22 cellular contexts compared by ENCODE assay signal in the genomic region with DNA sequence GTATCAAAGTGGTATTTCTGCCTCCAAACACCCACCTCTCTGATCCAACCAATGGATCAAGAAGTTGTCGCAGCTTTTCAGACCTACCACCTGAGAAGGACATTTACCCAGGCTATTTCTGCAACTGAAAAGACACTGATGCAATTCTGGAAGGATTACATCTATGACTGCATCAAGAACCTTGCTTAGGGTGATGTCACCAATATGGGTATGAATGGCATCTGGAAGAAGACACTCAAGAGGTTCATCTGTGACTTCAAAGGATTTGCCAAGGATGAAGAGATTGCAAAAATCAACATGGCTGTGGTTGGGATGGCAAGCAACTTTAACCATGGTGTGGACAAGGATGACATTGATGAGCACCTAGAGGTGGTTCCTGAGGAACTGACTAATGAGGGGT.
A peak's percentile ranks its signal among the peaks of the same experiment; 100 is the strongest.
DNase-seq lines count a peak whose midpoint lies in the region; ATAC-seq, FAIRE-seq and TF ChIP-seq lines count a peak whose summit lies in the region.
"Had no signal": no experiment of that assay in that cellular context is flagged by ENCODE, and none has a peak within 500 bp of the region (broad histone marks: within the 10 kb centered on the region; RNA-seq: fewer than 3 reads in every experiment).

No MANE protein-coding gene starts in this region.

- CTCF ChIA-PET in CD8-positive, alpha-beta T cell (lab: Charles Lee), result interaction anchor here (1.2 to 1.5 kb wide), 2 partner anchors 31 to 692 kb away, joined by 3 to 4 read pairs; no protein-coding TSS in a partner anchor
- CTCF ChIA-PET in RWPE1 (lab: Yijun Ruan, JAX), result no interaction called here

- H3K4me3 Mint-ChIP-seq in CD8-positive, alpha-beta T cell, result no peak overlapping the region
- H3K4me3 Mint-ChIP-seq in astrocyte (ENCODE audit: unreplicated experiment), result no peak overlapping the region
- H3K4me3 Mint-ChIP-seq: activated naive CD4-positive, alpha-beta T cell treated with anti-CD3 and anti-CD28 coated beads, Interleukin-2, amount 10 ng/mL, durations not matched to agents 7 days and 5 days; brain; H9 had no signal

- dilution Hi-C loops in keratinocyte (cut with MboI; ENCODE audit: extremely low pct_ligation_motif_present, low sequenced_read_pairs), result no loop called here

- no peak for TF ChIP-seq CTCF in CD8-positive, alpha-beta T cell (IDR thresholded peaks at IDR 0.05)
- no peak for TF ChIP-seq CTCF in astrocyte (IDR thresholded peaks at IDR 0.05; ENCODE audit: insufficient read depth, low read depth, low read length)
- TF ChIP-seq CTCF in keratinocyte (optimal IDR thresholded peaks at IDR 0.05 in 1 of 3, IDR thresholded peaks at IDR 0.05 in 1 of 3, conservative IDR thresholded peaks at IDR 0.05 in 1 of 3; ENCODE audit: extremely low read depth in 1 of 3, insufficient read depth in 2 of 3, low read length in 3 of 3), result no peak
- no peak for TF ChIP-seq CTCF in RWPE1 (conservative IDR thresholded peaks at IDR 0.05; ENCODE audit: low read depth)

- H2AFZ ChIP-seq in ACC112 (ENCODE audit: low read length, unreplicated experiment) (no peak overlapping the region), astrocyte (ENCODE audit: low read depth, low read length) (no peak overlapping the region), keratinocyte (ENCODE audit: control insufficient read depth, low read length) (no peak overlapping the region)

- no peak for DNase-seq in CD8-positive, alpha-beta T cell
- DNase-seq in astrocyte (ENCODE audit: low read depth), result peak; percentile 22
- no peak for DNase-seq in keratinocyte (ENCODE audit: low read depth, low spot score)
- DNase-seq in caudate nucleus (lab: John Stamatoyannopoulos, UW), result no peak
- no peak for DNase-seq in RWPE1 (ENCODE audit: low spot score)
- DNase-seq: activated CD4-positive, alpha-beta T cell treated with anti-CD3 and anti-CD28 coated beads for 48 hours; activated CD8-positive, alpha-beta memory T cell treated with anti-CD3 and anti-CD28 coated beads, Interleukin-2, amount 50 U/mL, for 48 hours; activated naive CD4-positive, alpha-beta T cell treated with anti-CD3 and anti-CD28 coated beads, Interleukin-2, amount 10 ng/mL, durations not matched to agents 7 days and 5 days; AML-193; DMS 273 treated with DMSO at 0.1 percent for 48 hours; erythroblast; H9; left colon; MG63; NCI-H1436 treated with DMSO at 0.1 percent for 48 hours; NCI-H2171; NCI-H774; SHP77 had no signal

- H3K4me2 ChIP-seq in astrocyte (ENCODE audit: low read length) (no peak overlapping the region), keratinocyte (ENCODE audit: control insufficient read depth, extremely low read depth, insufficient read depth, low read depth, low read length) (no peak overlapping the region)

- H3K9me3 Mint-ChIP-seq in CD8-positive, alpha-beta T cell, result peaks cover 4% of the 10 kb centered on the region
- peaks cover 6% of the 10 kb centered on the region for H3K9me3 Mint-ChIP-seq in astrocyte (ENCODE audit: unreplicated experiment)

- intact Hi-C loops in CD8-positive, alpha-beta T cell (cut with DNase I, micrococcal nuclease), result no loop called here

- H3K36me3 ChIP-seq in ACC112 (ENCODE audit: insufficient read depth, low read length) (peaks cover 40% of the 10 kb centered on the region), astrocyte (ENCODE audit: insufficient read depth, low read length) (peaks cover 46% of the 10 kb centered on the region), keratinocyte (ENCODE audit: control insufficient read depth in 2 of 2, extremely low read depth in 1 of 2, insufficient read depth in 2 of 2, low read length in 2 of 2) (peaks cover 9 to 23% of the 10 kb centered on the region in 2 experiments)
- peaks cover 42% of the 10 kb centered on the region for H3K36me3 ChIP-seq in CD8-positive, alpha-beta T cell (ENCODE audit: insufficient read depth, low read length)

- POLR2A ChIA-PET in CD8-positive, alpha-beta T cell (lab: Charles Lee), result interaction anchor here (0.6 to 1.3 kb wide), 2 partner anchors 8 to 116 kb away, joined by 3 to 4 read pairs; no protein-coding TSS in a partner anchor
- POLR2A ChIA-PET in RWPE1 (lab: Yijun Ruan, JAX; ENCODE audit: low non-redundant PET), result no interaction called here

- no peaks in the 10 kb centered on the region for H3K9me3 ChIP-seq in CD8-positive, alpha-beta T cell (ENCODE audit: low read length)
- peaks cover 2% of the 10 kb centered on the region for H3K9me3 ChIP-seq in astrocyte (ENCODE audit: insufficient read depth, low read depth, low read length)
- H3K9me3 ChIP-seq in keratinocyte (ENCODE audit: control insufficient read depth, low read depth, low read length), result no peaks in the 10 kb centered on the region
- H3K9me3 ChIP-seq: MG63 had no signal

- no peak overlapping the region for H3K9ac ChIP-seq in astrocyte (ENCODE audit: low read length)
- H3K9ac ChIP-seq in keratinocyte (ENCODE audit: control insufficient read depth, extremely low read depth, insufficient read depth, low read length), result no peak overlapping the region

- H3K36me3 Mint-ChIP-seq in CD8-positive, alpha-beta T cell, result peaks cover 87% of the 10 kb centered on the region
- H3K36me3 Mint-ChIP-seq in astrocyte (ENCODE audit: low read depth, unreplicated experiment), result peaks cover 35% of the 10 kb centered on the region

- H4K20me1 ChIP-seq in astrocyte (ENCODE audit: insufficient read depth, low read length) (peaks cover 3% of the 10 kb centered on the region), keratinocyte (ENCODE audit: control insufficient read depth, extremely low read depth, insufficient read depth, low read length) (no peaks in the 10 kb centered on the region)

- FAIRE-seq in astrocyte (lab: Jason Lieb, UNC) (peak; percentile 5), keratinocyte (lab: Jason Lieb, UNC) (peak; percentile 60)
- FAIRE-seq: GM12892 had no signal

- H3K4me1 Mint-ChIP-seq in CD8-positive, alpha-beta T cell (ENCODE audit: low read depth), result peaks cover 6% of the 10 kb centered on the region
- peaks cover 20% of the 10 kb centered on the region for H3K4me1 Mint-ChIP-seq in astrocyte (ENCODE audit: low read depth, unreplicated experiment)
- H3K4me1 Mint-ChIP-seq: activated naive CD4-positive, alpha-beta T cell treated with anti-CD3 and anti-CD28 coated beads, Interleukin-2, amount 10 ng/mL, durations not matched to agents 7 days and 5 days; brain; H9 had no signal

- H3K79me2 ChIP-seq in ACC112 (ENCODE audit: control insufficient read depth, insufficient read depth, low read length, unreplicated experiment) (no peaks in the 10 kb centered on the region), astrocyte (ENCODE audit: insufficient read depth, low read length) (peaks cover 4% of the 10 kb centered on the region), keratinocyte (ENCODE audit: control insufficient read depth, insufficient read depth, low read length) (no peaks in the 10 kb centered on the region)

- no peaks in the 10 kb centered on the region for H3K27me3 ChIP-seq in ACC112 (ENCODE audit: insufficient read depth, low read length)
- H3K27me3 ChIP-seq in CD8-positive, alpha-beta T cell (ENCODE audit: insufficient read depth, low read length), result no peaks in the 10 kb centered on the region
- H3K27me3 ChIP-seq in astrocyte (ENCODE audit: insufficient read depth, low read length), result no peaks in the 10 kb centered on the region
- H3K27me3 ChIP-seq in keratinocyte (ENCODE audit: control insufficient read depth, extremely low read depth, insufficient read depth, low read length), result no peaks in the 10 kb centered on the region
- H3K27me3 ChIP-seq: MG63 had no signal

- H3K9me1 ChIP-seq in keratinocyte (ENCODE audit: control insufficient read depth, extremely low read depth, insufficient read depth, low read length), result no peaks in the 10 kb centered on the region

- ATAC-seq in CD8-positive, alpha-beta T cell, result no peak
- no peak for ATAC-seq in GM18907 (IDR thresholded peaks at IDR 0.05; ENCODE audit: unreplicated experiment)

- peak overlapping the region; percentile 51; the same call in 1 of the 2 replicates for H3K27ac ChIP-seq in ACC112 (ENCODE audit: low read depth, low read length)
- no peak overlapping the region for H3K27ac ChIP-seq in CD8-positive, alpha-beta T cell (ENCODE audit: low read depth, low read length)
- no peak overlapping the region for H3K27ac ChIP-seq in astrocyte (ENCODE audit: low read depth, low read length)
- H3K27ac ChIP-seq in keratinocyte (ENCODE audit: control insufficient read depth, insufficient read depth, low read length), result no peak overlapping the region
- H3K27ac ChIP-seq in caudate nucleus (ENCODE audit: low read depth, low read length), result no peak overlapping the region
- no peak overlapping the region for H3K27ac ChIP-seq in RWPE1

- H3K4me1 ChIP-seq in ACC112 (ENCODE audit: control insufficient read depth, insufficient read depth, low read length, unreplicated experiment), result peaks cover 37% of the 10 kb centered on the region
- H3K4me1 ChIP-seq in CD8-positive, alpha-beta T cell (ENCODE audit: insufficient read depth, low read length), result no peaks in the 10 kb centered on the region
- no peaks in the 10 kb centered on the region for H3K4me1 ChIP-seq in astrocyte (ENCODE audit: insufficient read depth, low read length)
- H3K4me1 ChIP-seq in keratinocyte (ENCODE audit: control insufficient read depth, extremely low read depth, insufficient read depth, low read length), result peaks cover 12% of the 10 kb centered on the region

- H3K4me3 ChIP-seq in ACC112 (ENCODE audit: low read depth, low read length) (no peak overlapping the region), astrocyte (ENCODE audit: insufficient read depth, low read depth, low read length) (no peak overlapping the region), keratinocyte (ENCODE audit: control insufficient read depth in 2 of 3, extremely low read depth in 1 of 3, insufficient read depth in 2 of 3, low read depth in 1 of 3, low read length in 3 of 3) (no peak overlapping the region)
- no peak overlapping the region for H3K4me3 ChIP-seq in CD8-positive, alpha-beta T cell (ENCODE audit: low read depth, low read length)
- H3K4me3 ChIP-seq: MG63 had no signal

- H3K27ac Mint-ChIP-seq in CD8-positive, alpha-beta T cell, result peak overlapping the region; percentile 10
- H3K27ac Mint-ChIP-seq in astrocyte (ENCODE audit: unreplicated experiment), result peak overlapping the region; percentile 79
- H3K27ac Mint-ChIP-seq: activated naive CD4-positive, alpha-beta T cell treated with anti-CD3 and anti-CD28 coated beads, Interleukin-2, amount 10 ng/mL, durations not matched to agents 7 days and 5 days had no signal

- H3K27me3 Mint-ChIP-seq in CD8-positive, alpha-beta T cell (ENCODE audit: low read depth), result no peaks in the 10 kb centered on the region
- H3K27me3 Mint-ChIP-seq in astrocyte (ENCODE audit: low read depth, unreplicated experiment), result no peaks in the 10 kb centered on the region
- H3K27me3 Mint-ChIP-seq: activated naive CD4-positive, alpha-beta T cell treated with anti-CD3 and anti-CD28 coated beads, Interleukin-2, amount 10 ng/mL, durations not matched to agents 7 days and 5 days; brain had no signal
